ENCODE assay signal across 8 cellular contexts in the genomic region with DNA sequence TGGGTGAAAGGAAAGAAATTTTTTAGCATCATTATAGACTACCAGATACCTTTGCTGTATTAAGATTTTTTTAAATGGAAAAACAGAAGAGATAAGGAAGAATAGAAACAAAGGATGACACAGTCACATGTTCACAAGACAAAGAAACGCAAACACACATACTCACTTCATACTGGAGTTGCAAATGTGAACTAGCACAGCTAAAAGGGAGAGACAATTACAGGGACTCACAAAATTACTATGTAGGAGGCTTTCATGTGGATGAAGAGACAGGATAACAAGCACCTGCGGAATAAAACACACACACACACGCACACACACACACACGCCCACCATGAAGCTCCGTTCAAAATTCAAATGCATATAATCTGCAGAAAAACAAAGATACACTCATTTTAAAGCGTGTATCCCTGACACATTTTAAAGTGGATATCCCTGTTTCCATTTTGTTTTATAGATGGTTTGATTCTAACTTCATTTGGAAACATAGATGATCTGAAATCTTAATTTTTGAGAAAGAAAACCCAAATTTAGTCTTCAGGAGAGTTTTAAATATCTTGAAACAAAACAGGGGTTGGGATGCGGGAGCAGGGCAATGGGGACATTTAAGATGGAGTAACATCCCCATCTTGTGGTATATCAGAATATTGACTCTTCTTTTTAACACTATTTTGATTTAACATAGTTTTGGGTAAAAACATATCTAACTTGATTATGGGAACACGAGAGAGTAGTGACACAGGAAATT. TPM values are rescaled to one million over a fixed set of nuclear protein-coding genes. Genes with fewer than 3 reads are reported as not detected.
DNase-seq lines count a peak whose midpoint lies in the region; ATAC-seq, FAIRE-seq and TF ChIP-seq lines count a peak whose summit lies in the region.

No MANE protein-coding gene starts in this region.

- ATAC-seq in GM23338 (no peak; the same call in none of the 3 replicates), HG02970 (IDR thresholded peaks at IDR 0.05; ENCODE audit: low FRiP score, unreplicated experiment) (no peak)

- no peaks in the 10 kb centered on the region for H3K4me1 ChIP-seq in GM23338 (ENCODE audit: insufficient read depth)
- H3K4me1 ChIP-seq in astrocyte (ENCODE audit: insufficient read depth, low read length): peaks cover 4% of the 10 kb centered on the region
- no peaks in the 10 kb centered on the region for H3K4me1 ChIP-seq in spleen

- H3K4me3 Mint-ChIP-seq in GM23338: peak overlapping the region; percentile 17; the same call in 1 of the 3 replicates
- H3K4me3 Mint-ChIP-seq in astrocyte (ENCODE audit: unreplicated experiment): peak overlapping the region; percentile 50

- H3K27ac Mint-ChIP-seq in GM23338: peak overlapping the region; percentile 59; the same call in 1 of the 2 replicates
- no peak overlapping the region for H3K27ac Mint-ChIP-seq in astrocyte (ENCODE audit: unreplicated experiment)

- H3K4me3 ChIP-seq in GM23338 (peak overlapping the region; percentile 4; the same call in 1 of the 2 replicates), astrocyte (ENCODE audit: insufficient read depth, low read depth, low read length) (no peak overlapping the region), spleen (no peak overlapping the region), MG63 (no peak overlapping the region)

- H3K27me3 Mint-ChIP-seq in GM23338 (ENCODE audit: insufficient read depth, low read depth, poor library complexity) (peaks cover 2% of the 10 kb centered on the region), astrocyte (ENCODE audit: low read depth, unreplicated experiment) (no peaks in the 10 kb centered on the region)

- H3K36me3 ChIP-seq in GM23338 (ENCODE audit: insufficient read depth) (no peaks in the 10 kb centered on the region), astrocyte (ENCODE audit: insufficient read depth, low read length) (no peaks in the 10 kb centered on the region), spleen (no peaks in the 10 kb centered on the region), MG63 (no peaks in the 10 kb centered on the region)

- H3K9me3 ChIP-seq in astrocyte (ENCODE audit: insufficient read depth, low read depth, low read length) (no peaks in the 10 kb centered on the region), spleen (peaks cover 0 to under 1% (median 0%) of the 10 kb centered on the region in 8 donors), MG63 (no peaks in the 10 kb centered on the region)

- H3K36me3 Mint-ChIP-seq in GM23338 (ENCODE audit: low read depth): no peaks in the 10 kb centered on the region
- H3K36me3 Mint-ChIP-seq in astrocyte (ENCODE audit: low read depth, unreplicated experiment): no peaks in the 10 kb centered on the region

- no peaks in the 10 kb centered on the region for H3K79me2 ChIP-seq in GM23338 (replicated peaks; ENCODE audit: insufficient read depth)
- H3K79me2 ChIP-seq in astrocyte (ENCODE audit: insufficient read depth, low read length): no peaks in the 10 kb centered on the region

- H3F3A ChIP-seq in GM23338 (replicated peaks; ENCODE audit: low read depth): no peaks in the 10 kb centered on the region

- H3K4me1 Mint-ChIP-seq in GM23338: peaks cover 14% of the 10 kb centered on the region
- H3K4me1 Mint-ChIP-seq in astrocyte (ENCODE audit: low read depth, unreplicated experiment): peaks cover 3% of the 10 kb centered on the region

- TF ChIP-seq CTCF in GM23338 (conservative IDR thresholded peaks at IDR 0.05; ENCODE audit: low read depth in 2 of 2) (peak; percentile 75 to 81), astrocyte (IDR thresholded peaks at IDR 0.05; ENCODE audit: insufficient read depth, low read depth, low read length) (peak; percentile 64), spleen (IDR thresholded peaks at IDR 0.05 in 8 of 11, conservative IDR thresholded peaks at IDR 0.05 in 3 of 11) (peak in 8 of 11 experiments; percentile 38 to 63 (median 56))

- H3K27me3 ChIP-seq in GM23338 (ENCODE audit: insufficient read depth): no peaks in the 10 kb centered on the region
- H3K27me3 ChIP-seq in astrocyte (ENCODE audit: insufficient read depth, low read length): no peaks in the 10 kb centered on the region
- H3K27me3 ChIP-seq in spleen (replicated peaks in 1 of 7): peaks cover 0 to 15% (median 0%) of the 10 kb centered on the region in 7 donors
- H3K27me3 ChIP-seq in MG63: peaks cover 12% of the 10 kb centered on the region

- H4K20me1 ChIP-seq in GM23338 (replicated peaks; ENCODE audit: insufficient read depth) (no peaks in the 10 kb centered on the region), astrocyte (ENCODE audit: insufficient read depth, low read length) (no peaks in the 10 kb centered on the region)

- H2AFZ ChIP-seq in GM23338: peak overlapping the region; percentile 1
- H2AFZ ChIP-seq in astrocyte (ENCODE audit: low read depth, low read length): peak overlapping the region; percentile 13

- peak overlapping the region; percentile 7 for H3K4me2 ChIP-seq in GM23338
- H3K4me2 ChIP-seq in astrocyte (ENCODE audit: low read length): peak overlapping the region; percentile 77

- DNase-seq in Daoy (ENCODE audit: low read depth) (peak; percentile 23), GM23338 (ENCODE audit: low spot score) (peak; percentile 71), NCI-H2081 treated with DMSO at 0.1 percent for 48 hours (lab: John Stamatoyannopoulos, UW) (peak; percentile 60), astrocyte (ENCODE audit: low read depth) (peak; percentile 19), iPS DF 4.7 (ENCODE audit: extremely low read depth, low spot score) (peak; percentile 19), spleen (no peak), MG63 (no peak)

- no peak for TF ChIP-seq POLR2A in spleen (IDR thresholded peaks at IDR 0.05)

- H3K9me3 Mint-ChIP-seq in GM23338: peaks cover under 1% of the 10 kb centered on the region; the same call in 1 of the 3 replicates
- H3K9me3 Mint-ChIP-seq in astrocyte (ENCODE audit: unreplicated experiment): no peaks in the 10 kb centered on the region

- no peaks in the 10 kb centered on the region for H3K9me2 ChIP-seq in GM23338 (ENCODE audit: insufficient read depth)

- FAIRE-seq in astrocyte (lab: Jason Lieb, UNC): peak; percentile 65

- whole genome bisulfite sequencing in spleen, 5 donors: 31 to 41% (median 37%) methylated on average over 8 of the region's 8 CpGs

- H3K27ac ChIP-seq in GM23338 (ENCODE audit: low read depth): no peak overlapping the region
- no peak overlapping the region for H3K27ac ChIP-seq in astrocyte (ENCODE audit: low read depth, low read length)
- H3K27ac ChIP-seq in spleen: no peak overlapping the region

- H3K9ac ChIP-seq in astrocyte (ENCODE audit: low read length): peak overlapping the region; percentile 53

- intact Hi-C loops in spleen (cut with DNase I; ENCODE audit: low total_unique reads): no loop called here

TF ChIP-seq in GM23338, 12 proteins besides CTCF, POLR2A, EP300 and RAD21 (continues in another document):
- TF ChIP-seq ZNF114 (CRISPR knock-in tag; IDR thresholded peaks at IDR 0.05) (no peak), JUNB (IDR thresholded peaks at IDR 0.05; ENCODE audit: unreplicated experiment) (no peak), CREB1 (CRISPR knock-in tag; IDR thresholded peaks at IDR 0.05; ENCODE audit: low read depth) (no peak), STAT1 (IDR thresholded peaks at IDR 0.05; ENCODE audit: unreplicated experiment) (no peak), EZH2phosphoT487 (IDR thresholded peaks at IDR 0.05; ENCODE audit: unreplicated experiment) (no peak)
- TF ChIP-seq, protein P1, sequence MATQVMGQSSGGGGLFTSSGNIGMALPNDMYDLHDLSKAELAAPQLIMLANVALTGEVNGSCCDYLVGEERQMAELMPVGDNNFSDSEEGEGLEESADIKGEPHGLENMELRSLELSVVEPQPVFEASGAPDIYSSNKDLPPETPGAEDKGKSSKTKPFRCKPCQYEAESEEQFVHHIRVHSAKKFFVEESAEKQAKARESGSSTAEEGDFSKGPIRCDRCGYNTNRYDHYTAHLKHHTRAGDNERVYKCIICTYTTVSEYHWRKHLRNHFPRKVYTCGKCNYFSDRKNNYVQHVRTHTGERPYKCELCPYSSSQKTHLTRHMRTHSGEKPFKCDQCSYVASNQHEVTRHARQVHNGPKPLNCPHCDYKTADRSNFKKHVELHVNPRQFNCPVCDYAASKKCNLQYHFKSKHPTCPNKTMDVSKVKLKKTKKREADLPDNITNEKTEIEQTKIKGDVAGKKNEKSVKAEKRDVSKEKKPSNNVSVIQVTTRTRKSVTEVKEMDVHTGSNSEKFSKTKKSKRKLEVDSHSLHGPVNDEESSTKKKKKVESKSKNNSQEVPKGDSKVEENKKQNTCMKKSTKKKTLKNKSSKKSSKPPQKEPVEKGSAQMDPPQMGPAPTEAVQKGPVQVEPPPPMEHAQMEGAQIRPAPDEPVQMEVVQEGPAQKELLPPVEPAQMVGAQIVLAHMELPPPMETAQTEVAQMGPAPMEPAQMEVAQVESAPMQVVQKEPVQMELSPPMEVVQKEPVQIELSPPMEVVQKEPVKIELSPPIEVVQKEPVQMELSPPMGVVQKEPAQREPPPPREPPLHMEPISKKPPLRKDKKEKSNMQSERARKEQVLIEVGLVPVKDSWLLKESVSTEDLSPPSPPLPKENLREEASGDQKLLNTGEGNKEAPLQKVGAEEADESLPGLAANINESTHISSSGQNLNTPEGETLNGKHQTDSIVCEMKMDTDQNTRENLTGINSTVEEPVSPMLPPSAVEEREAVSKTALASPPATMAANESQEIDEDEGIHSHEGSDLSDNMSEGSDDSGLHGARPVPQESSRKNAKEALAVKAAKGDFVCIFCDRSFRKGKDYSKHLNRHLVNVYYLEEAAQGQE (IDR thresholded peaks at IDR 0.05; ENCODE audit: unreplicated experiment): no peak

RNA-seq across cellular contexts. Expression of gene JRKL, which starts 36.7 kb away (rescaled TPM):
- total RNA-seq in Daoy (2014; rRNA removed; shearing (Covaris generic)): 4.7 and 5.2 TPM in 2 replicates
- total RNA-seq in GM23338 (2014; rRNA removed; shearing (Covaris generic)): 4.5 and 5.2 TPM in 2 replicates
- polyA plus RNA-seq in GM23338 (2016; fragmentation: Nextera tagmentation; extraction: Ambion mirVana) (3.3 and 3.8 TPM in 2 replicates), spleen (1 to 10 TPM; 4.3 to 6.3 (median 5.9) TPM)
- total RNA-seq in astrocyte (13.4 and 13.9 TPM in 2 replicates), spleen (10 to 100 TPM in 1 of 7 donors, 1 to 10 TPM in 6; 6.6 to 11.5 (median 8.8) TPM)
- total RNA-seq in MG63 (2014; rRNA removed; shearing (Covaris generic); ENCODE audit: low replicate concordance): 1.5 and 1.8 TPM in 2 replicates

RNA-seq across cellular contexts. Expression of gene CCDC82, which starts 36.8 kb away (rescaled TPM):
- total RNA-seq in Daoy (2014; rRNA removed; shearing (Covaris generic)): 12.9 and 13.6 TPM in 2 replicates
- total RNA-seq in GM23338 (2014; rRNA removed; shearing (Covaris generic)): 15.7 and 23.5 TPM in 2 replicates
- polyA plus RNA-seq in GM23338 (2016; fragmentation: Nextera tagmentation; extraction: Ambion mirVana) (40.0 and 45.8 TPM in 2 replicates), spleen (10 to 100 TPM; 21.4 to 38.0 (median 28.9) TPM)
- total RNA-seq in astrocyte (23.4 and 26.2 TPM in 2 replicates), spleen (10 to 100 TPM; 22.4 to 59.8 (median 41.4) TPM)
- 3.4 and 9.9 TPM in 2 replicates for total RNA-seq in MG63 (2014; rRNA removed; shearing (Covaris generic); ENCODE audit: low replicate concordance)

Comparison
In these comparisons a context has a peak if more than half of its experiments do, and no peak if none do; other contexts are left out.
1. DNase-seq: peak in Daoy (single experiment), GM23338 (single experiment), NCI-H2081 treated with DMSO at 0.1 percent for 48 hours (single experiment), astrocyte (single experiment) and iPS DF 4.7 (single experiment); none in spleen (single experiment) and MG63 (single experiment).
2. Peak in every context shown above with its lines, with median percentiles within 50 percentile points of each other: CTCF ChIP-seq.